10 cellular contexts compared by ENCODE assay signal in the genomic region with DNA sequence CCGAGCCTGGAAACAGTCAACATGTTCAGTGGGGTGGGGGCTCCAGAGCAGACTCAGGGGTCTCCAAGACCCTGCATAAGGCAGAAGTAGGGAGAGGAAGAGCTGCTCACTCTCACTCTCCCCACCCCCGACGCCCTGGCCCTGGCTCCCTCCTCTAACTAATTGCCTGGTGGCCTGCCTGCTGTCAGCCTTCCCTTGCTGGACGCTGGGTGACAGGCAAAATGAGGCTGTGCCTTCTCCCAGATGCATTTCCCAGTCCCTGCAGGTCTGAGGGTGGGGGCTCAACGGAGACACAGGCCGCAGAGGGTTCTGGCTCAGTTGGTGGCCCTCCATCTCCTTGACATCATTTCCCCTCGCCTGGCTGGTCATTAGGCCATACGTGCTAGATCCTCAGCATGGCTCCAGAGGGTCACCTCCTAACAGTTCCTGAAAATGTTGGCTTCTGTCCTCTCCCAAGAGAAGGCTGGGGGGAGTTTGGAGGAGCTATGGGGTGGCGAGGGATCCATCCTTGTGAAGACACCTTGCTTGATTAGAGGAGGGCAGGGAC. TPM values are rescaled to one million over a fixed set of nuclear protein-coding genes. Genes with fewer than 3 reads are reported as not detected.
A peak's percentile ranks its signal among the peaks of the same experiment; 100 is the strongest.
DNase-seq lines count a peak whose midpoint lies in the region; ATAC-seq and TF ChIP-seq lines count a peak whose summit lies in the region.
"Had no signal": no experiment of that assay in that cellular context is flagged by ENCODE, and none has a peak within 500 bp of the region (broad histone marks: within the 10 kb centered on the region; RNA-seq: fewer than 3 reads in every experiment).

No MANE protein-coding gene starts in this region.

- H3K27me3 ChIP-seq in BLaER1 treated with 17β-estradiol and CSF1 and Interleukin-3, amounts not matched to agents 10 nM and 100 nM = no peaks in the 10 kb centered on the region
- H3K27me3 ChIP-seq in HUES64 (ENCODE audit: insufficient read depth, low read length) = peaks cover 50% of the 10 kb centered on the region
- H3K27me3 ChIP-seq: pancreas had no signal

- H3K9me3 ChIP-seq in BLaER1 treated with 17β-estradiol and CSF1 and Interleukin-3, amounts not matched to agents 10 nM and 100 nM (replicated peaks in 1 of 11) = no peaks in the 10 kb centered on the region
- H3K9me3 ChIP-seq in HUES64 (ENCODE audit: insufficient read depth, low read depth, low read length) = no peaks in the 10 kb centered on the region
- H3K9me3 ChIP-seq: pancreas had no signal

- peaks cover 62 to 79% (median 72%) of the 10 kb centered on the region in 10 experiments for H3K4me1 ChIP-seq in BLaER1 treated with 17β-estradiol and CSF1 and Interleukin-3, amounts not matched to agents 10 nM and 100 nM
- H3K4me1 ChIP-seq in HUES64 (ENCODE audit: insufficient read depth, low read length) = peaks cover 6% of the 10 kb centered on the region; the same call in 1 of the 2 replicates

- WGBS in HUES64 = 47% methylated on average over 9 of the region's 9 CpGs

- DNase-seq in chondrocyte (ENCODE audit: low spot score) (no peak), naive B cell (no peak), medulla oblongata (ENCODE audit: extremely low spot score) (no peak), NCI-H1436 (lab: John Stamatoyannopoulos, UW) (no peak), T-helper 9 cell (no peak)
- DNase-seq: GDM1 had no signal

- H3K27me3 Mint-ChIP-seq in chondrocyte (ENCODE audit: low read depth) (peaks cover 5% of the 10 kb centered on the region), naive B cell (no peaks in the 10 kb centered on the region)

- peak overlapping the region; percentile 90 to 99 (median 97) for H3K9ac ChIP-seq in BLaER1 treated with 17β-estradiol and CSF1 and Interleukin-3, amounts not matched to agents 10 nM and 100 nM
- no peak overlapping the region for H3K9ac ChIP-seq in HUES64 (ENCODE audit: low read depth, low read length)

- peak overlapping the region; percentile 61 for H3K4me3 Mint-ChIP-seq in chondrocyte (ENCODE audit: unreplicated experiment)
- H3K4me3 Mint-ChIP-seq in naive B cell = peak overlapping the region; percentile 96 to 99 (median 98)

- H3K4me2 ChIP-seq in BLaER1 treated with 17β-estradiol and CSF1 and Interleukin-3, amounts not matched to agents 10 nM and 100 nM = peak overlapping the region; percentile 98 to 100 (median 100)

- H3K9me3 Mint-ChIP-seq in chondrocyte (ENCODE audit: low read depth) = no peaks in the 10 kb centered on the region
- H3K9me3 Mint-ChIP-seq in naive B cell = no peaks in the 10 kb centered on the region

- peaks cover 0 to 25% (median 12%) of the 10 kb centered on the region in 11 experiments; a peak in 8 of 22 replicates for H4K20me1 ChIP-seq in BLaER1 treated with 17β-estradiol and CSF1 and Interleukin-3, amounts not matched to agents 10 nM and 100 nM

- peak overlapping the region; percentile 90 to 100 (median 99) for H3K27ac ChIP-seq in BLaER1 treated with 17β-estradiol and CSF1 and Interleukin-3, amounts not matched to agents 10 nM and 100 nM
- no peak overlapping the region for H3K27ac ChIP-seq in HUES64 (ENCODE audit: low read depth, low read length)

- ATAC-seq in naive B cell (ENCODE audit: low read depth in 2 of 2) = no peak
- ATAC-seq in HG03378 (IDR thresholded peaks at IDR 0.05; ENCODE audit: unreplicated experiment) = no peak
- ATAC-seq: pancreas had no signal

- peak overlapping the region; percentile 93 to 100 (median 98) for H3K4me3 ChIP-seq in BLaER1 treated with 17β-estradiol and CSF1 and Interleukin-3, amounts not matched to agents 10 nM and 100 nM
- H3K4me3 ChIP-seq in HUES64 (ENCODE audit: low read length) = peak overlapping the region; percentile 61; the same call in 1 of the 2 replicates

- peaks cover 0 to 46% (median 17%) of the 10 kb centered on the region in 11 experiments; a peak in 14 of 22 replicates for H3K36me3 ChIP-seq in BLaER1 treated with 17β-estradiol and CSF1 and Interleukin-3, amounts not matched to agents 10 nM and 100 nM
- no peaks in the 10 kb centered on the region for H3K36me3 ChIP-seq in HUES64 (ENCODE audit: insufficient read depth, low read length)
- H3K36me3 ChIP-seq: pancreas had no signal

- H3K27ac Mint-ChIP-seq in chondrocyte (ENCODE audit: unreplicated experiment) (no peak overlapping the region), naive B cell (peak overlapping the region; percentile 98 to 100 (median 100))

- peaks cover 7% of the 10 kb centered on the region for H3K4me1 Mint-ChIP-seq in chondrocyte (ENCODE audit: low read depth)
- H3K4me1 Mint-ChIP-seq in naive B cell = peaks cover 71 to 85% (median 81%) of the 10 kb centered on the region in 3 donors

- no peak for TF ChIP-seq CTCF in chondrocyte (IDR thresholded peaks at IDR 0.05)

- no peaks in the 10 kb centered on the region for H3K36me3 Mint-ChIP-seq in chondrocyte (ENCODE audit: low read depth)
- peaks cover 0 to 7% of the 10 kb centered on the region in 2 donors for H3K36me3 Mint-ChIP-seq in naive B cell

RNA-seq across cellular contexts. Expression of a gene that starts 1.4 kb away (rescaled TPM):
- polyA plus RNA-seq in HUES64 (2013, experiment 1 of 2) = 4.1 TPM
- 3.2 TPM for polyA plus RNA-seq in HUES64 (2013, experiment 2 of 2)
- total RNA-seq in chondrocyte = 0.89 to 2.0 TPM (median 1.8 TPM) in 3 replicates
- polyA plus RNA-seq in naive B cell (ENCODE audit: low read depth in 6 of 6) = 10 to 100 TPM; 16.9 to 47.0 (median 22.3) TPM

RNA-seq across cellular contexts. Expression of a gene that starts 38.8 kb away (rescaled TPM):
- polyA plus RNA-seq in HUES64 (2013, experiment 1 of 2) = not detected
- not detected for polyA plus RNA-seq in HUES64 (2013, experiment 2 of 2)
- total RNA-seq in chondrocyte = not detected in 3 replicates
- 1 to 10 TPM in 1 of 6 donors, under 1 TPM in 4, not detected in 1; 0.16 to 4.6 (median 0.31) TPM for polyA plus RNA-seq in naive B cell (ENCODE audit: low read depth in 6 of 6)
